8 cellular contexts compared by ENCODE assay signal in the genomic region with DNA sequence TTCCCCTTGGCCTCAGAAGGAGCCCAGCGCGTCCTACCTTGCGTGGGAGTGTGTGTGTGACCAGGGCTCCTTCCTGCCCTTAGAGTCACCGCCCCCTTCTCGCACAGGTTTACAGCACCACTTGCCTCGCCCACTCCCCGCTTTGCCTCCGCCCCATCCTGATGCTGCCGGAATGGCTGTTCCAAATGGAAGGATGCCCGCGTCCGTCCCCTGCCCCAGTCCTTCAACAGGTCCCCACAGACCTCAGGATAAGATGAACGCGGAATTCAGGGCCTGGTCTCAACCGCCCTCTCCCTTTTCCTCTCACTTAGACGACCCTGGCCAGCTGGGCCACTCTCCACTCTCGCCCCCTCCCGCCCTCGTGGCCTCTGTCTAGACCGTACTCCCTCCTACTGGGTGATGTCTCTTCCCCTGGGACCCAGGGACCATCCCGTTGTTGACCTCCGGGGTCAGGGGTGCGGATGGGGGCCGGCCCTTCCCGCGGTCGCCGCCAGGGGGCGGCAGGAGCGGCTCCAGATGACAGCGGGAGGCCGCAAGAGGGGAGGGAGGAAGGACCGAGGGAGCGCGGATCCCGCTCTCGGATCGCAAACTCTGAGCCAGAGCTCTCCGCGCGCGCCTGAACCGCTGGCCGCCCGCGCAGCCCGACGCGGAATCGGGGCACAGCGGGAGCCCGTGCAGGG. TPM values are rescaled to one million over a fixed set of nuclear protein-coding genes. Genes with fewer than 3 reads are reported as not detected.
A peak's percentile ranks its signal among the peaks of the same experiment; 100 is the strongest.
DNase-seq lines count a peak whose midpoint lies in the region; ATAC-seq and TF ChIP-seq lines count a peak whose summit lies in the region.

A gene (plus strand): TSS at position 585 of the 680 bp plus-strand sequence.

- no peaks in the 10 kb centered on the region for H3K36me3 ChIP-seq in CD8-positive, alpha-beta T cell (ENCODE audit: insufficient read depth, low read length)

- H3K4me3 Mint-ChIP-seq in CD8-positive, alpha-beta T cell, result peak within 1 kb of the TSS; percentile 64
- peak within 1 kb of the TSS; percentile 28 to 88 (median 81) for H3K4me3 Mint-ChIP-seq in IgD-negative memory B cell

- DNase-seq in CD8-positive, alpha-beta T cell, result peak; percentile 6 to 56 (median 33)
- DNase-seq in amniotic stem cell (lab: John Stamatoyannopoulos, UW) (peak; percentile 20), left ventricle myocardium superior (peak; percentile 88), retinal pigment epithelial cell (ENCODE audit: low read depth) (no peak), OCI-M2 (lab: John Stamatoyannopoulos, UW; ENCODE audit: unreplicated experiment) (no peak)

- H3K4me1 Mint-ChIP-seq in CD8-positive, alpha-beta T cell (ENCODE audit: low read depth), result peaks cover 10% of the 10 kb centered on the region
- H3K4me1 Mint-ChIP-seq in IgD-negative memory B cell, result peaks cover 0 to 4% (median 1%) of the 10 kb centered on the region in 3 donors

- H3K27ac Mint-ChIP-seq in CD8-positive, alpha-beta T cell, result peak within 1 kb of the TSS; percentile 14
- no peak within 1 kb of the TSS for H3K27ac Mint-ChIP-seq in IgD-negative memory B cell

- H3K27ac ChIP-seq in CD8-positive, alpha-beta T cell (ENCODE audit: low read depth, low read length), result no peak within 1 kb of the TSS

- H3K4me1 ChIP-seq in CD8-positive, alpha-beta T cell (ENCODE audit: insufficient read depth, low read length), result no peaks in the 10 kb centered on the region

- H3K27me3 Mint-ChIP-seq in CD8-positive, alpha-beta T cell (ENCODE audit: low read depth), result peaks cover 50% of the 10 kb centered on the region
- peaks cover 31% of the 10 kb centered on the region for H3K27me3 Mint-ChIP-seq in IgD-negative memory B cell

- CTCF ChIA-PET in CD8-positive, alpha-beta T cell (lab: Charles Lee), result no interaction called here

- H3K27me3 ChIP-seq in CD8-positive, alpha-beta T cell (ENCODE audit: insufficient read depth, low read length), result peaks cover 6% of the 10 kb centered on the region

- no peak within 1 kb of the TSS for H3K4me3 ChIP-seq in CD8-positive, alpha-beta T cell (ENCODE audit: low read depth, low read length)
- peak within 1 kb of the TSS; percentile 65 for H3K4me3 ChIP-seq in retinal pigment epithelial cell (ENCODE audit: low read length)

- POLR2A ChIA-PET in CD8-positive, alpha-beta T cell (lab: Charles Lee), result no interaction called here

- H3K9me3 Mint-ChIP-seq in CD8-positive, alpha-beta T cell, result no peaks in the 10 kb centered on the region
- H3K9me3 Mint-ChIP-seq in IgD-negative memory B cell, result peaks cover 0 to 5% (median 2%) of the 10 kb centered on the region in 3 donors

- no peaks in the 10 kb centered on the region for H3K9me3 ChIP-seq in CD8-positive, alpha-beta T cell (ENCODE audit: low read length)

- intact Hi-C loops in CD8-positive, alpha-beta T cell (cut with DNase I, micrococcal nuclease), result no loop called here
- intact Hi-C loops in left ventricle myocardium superior (cut with micrococcal nuclease), result loop anchor here (5.0 kb wide), 1 partner anchor 327 kb away; no protein-coding TSS in a partner anchor

- ATAC-seq in CD8-positive, alpha-beta T cell, result no peak
- ATAC-seq in GM21381 (IDR thresholded peaks at IDR 0.05; ENCODE audit: unreplicated experiment) (peak; percentile 83), SK-N-SH treated with all-trans-retinoic acid at 6 μM for 48 hours (peak; percentile 69), left ventricle myocardium superior (peak; percentile 57)

- TF ChIP-seq CTCF in CD8-positive, alpha-beta T cell (IDR thresholded peaks at IDR 0.05), result peak; percentile 49
- peak; percentile 98 for TF ChIP-seq CTCF in retinal pigment epithelial cell (conservative IDR thresholded peaks at IDR 0.05; ENCODE audit: low read depth, low read length)

- H3K36me3 Mint-ChIP-seq in CD8-positive, alpha-beta T cell, result no peaks in the 10 kb centered on the region
- no peaks in the 10 kb centered on the region for H3K36me3 Mint-ChIP-seq in IgD-negative memory B cell

TF ChIP-seq in SK-N-SH treated with all-trans-retinoic acid at 6 μM for 48 hours, 23 proteins besides CTCF, POLR2A, EP300 and RAD21:
- TF ChIP-seq, protein P1, sequence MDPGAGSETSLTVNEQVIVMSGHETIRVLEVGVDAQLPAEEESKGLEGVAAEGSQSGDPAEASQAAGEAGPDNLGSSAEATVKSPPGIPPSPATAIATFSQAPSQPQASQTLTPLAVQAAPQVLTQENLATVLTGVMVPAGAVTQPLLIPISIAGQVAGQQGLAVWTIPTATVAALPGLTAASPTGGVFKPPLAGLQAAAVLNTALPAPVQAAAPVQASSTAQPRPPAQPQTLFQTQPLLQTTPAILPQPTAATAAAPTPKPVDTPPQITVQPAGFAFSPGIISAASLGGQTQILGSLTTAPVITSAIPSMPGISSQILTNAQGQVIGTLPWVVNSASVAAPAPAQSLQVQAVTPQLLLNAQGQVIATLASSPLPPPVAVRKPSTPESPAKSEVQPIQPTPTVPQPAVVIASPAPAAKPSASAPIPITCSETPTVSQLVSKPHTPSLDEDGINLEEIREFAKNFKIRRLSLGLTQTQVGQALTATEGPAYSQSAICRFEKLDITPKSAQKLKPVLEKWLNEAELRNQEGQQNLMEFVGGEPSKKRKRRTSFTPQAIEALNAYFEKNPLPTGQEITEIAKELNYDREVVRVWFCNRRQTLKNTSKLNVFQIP (CRISPR knock-in tag; IDR thresholded peaks at IDR 0.05; ENCODE audit: borderline replicate concordance, low read depth), result peak; percentile 75; the same call in 1 of the 2 replicates
- TF ChIP-seq ESRRG (CRISPR knock-in tag; IDR thresholded peaks at IDR 0.05), result no peak

RNA-seq across cellular contexts. Expression of the gene that starts here (rescaled TPM):
- not detected for total RNA-seq in CD8-positive, alpha-beta T cell
- polyA plus RNA-seq in IgD-negative memory B cell, result not detected
- total RNA-seq in left ventricle myocardium superior, result 80.7 TPM

Comparison
In these comparisons a context has a peak if more than half of its experiments do, and no peak if none do; other contexts are left out.
1. RNA of the gene that starts here (total RNA-seq): 80.7 TPM in left ventricle myocardium superior (single experiment); not detected in CD8-positive, alpha-beta T cell; every median in the first group is over 10 times any median in the second.
2. Peak in DNase-seq in CD8-positive, alpha-beta T cell; RNA of the gene not detected or under 1 TPM.
3. DNase-seq: peak in amniotic stem cell (single experiment) and left ventricle myocardium superior (single experiment); none in retinal pigment epithelial cell (single experiment) and OCI-M2 (single experiment).